Comparison of ENCODE assay signal across 18 cellular contexts in the genomic region with DNA sequence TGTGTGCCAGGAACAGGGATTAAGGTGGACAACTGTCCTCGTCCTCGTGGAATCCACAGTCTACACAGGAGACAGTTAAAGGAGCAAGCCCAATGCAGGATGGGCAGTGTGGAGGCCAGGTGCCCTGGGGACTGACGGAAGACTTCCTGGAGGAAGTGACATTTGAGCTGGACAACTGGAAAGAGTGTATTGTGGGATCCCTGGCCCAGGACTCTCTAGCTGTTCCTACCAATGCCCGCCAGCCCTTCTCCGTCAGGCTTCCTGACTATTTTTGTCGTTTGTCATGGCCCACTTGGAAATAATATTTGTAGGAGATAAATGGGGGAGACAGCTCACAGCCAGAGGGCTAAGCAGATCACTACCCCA.
DNase-seq lines count a peak whose midpoint lies in the region; ATAC-seq, FAIRE-seq and TF ChIP-seq lines count a peak whose summit lies in the region.
"Had no signal": no experiment of that assay in that cellular context is flagged by ENCODE, and none has a peak within 500 bp of the region (broad histone marks: within the 10 kb centered on the region; RNA-seq: fewer than 3 reads in every experiment).

No MANE protein-coding gene starts in this region.

- RAD21 ChIA-PET in GM12878 (lab: Charles Lee; ENCODE audit: unreplicated experiment) = interaction anchor here (0.8 to 1.2 kb wide), 2 partner anchors 125 to 126 kb away, joined by 3 read pairs; no protein-coding TSS in a partner anchor

- WGBS in GM23248 (ENCODE audit: low coverage in 1 of 2, low lambda C conversion rate in 2 of 2, missing lambda C conversion rate in 2 of 2), 2 experiments = 86 to 89% methylated on average over 6 of the region's 6 CpGs
- 73% methylated on average over 6 of the region's 6 CpGs for WGBS in GM12878 (ENCODE audit: insufficient coverage, insufficient replicate concordance, low lambda C conversion rate, missing lambda C conversion rate)

- intact Hi-C loops in GM12878 (cut with micrococcal nuclease; ENCODE audit: unreplicated experiment) (no loop called here), mucosa of descending colon (cut with DNase I, micrococcal nuclease) (no loop called here)

- H3K9ac ChIP-seq in GM23248 = peak overlapping the region; percentile 30; the same call in 1 of the 2 replicates
- no peak overlapping the region for H3K9ac ChIP-seq in GM12878 (ENCODE audit: control insufficient read depth, insufficient read depth, low read length)
- no peak overlapping the region for H3K9ac ChIP-seq in neural progenitor cell

- TF ChIP-seq EP300 in GM12878 (IDR thresholded peaks at IDR 0.05; ENCODE audit: borderline replicate concordance in 1 of 2, control insufficient read depth in 1 of 2, low read depth in 2 of 2, low read length in 2 of 2) = no peak

- H3K9me3 Mint-ChIP-seq in neural progenitor cell = peaks cover 2% of the 10 kb centered on the region
- peaks cover 3% of the 10 kb centered on the region for H3K9me3 Mint-ChIP-seq in nephron progenitor cell
- peaks cover 3% of the 10 kb centered on the region for H3K9me3 Mint-ChIP-seq in mesothelial cell of epicardium
- H3K9me3 Mint-ChIP-seq: CD8-positive, alpha-beta memory T cell had no signal

- H3K9me2 ChIP-seq in GM23248 (ENCODE audit: insufficient read depth) = no peaks in the 10 kb centered on the region

- peaks cover 15% of the 10 kb centered on the region for H3K4me1 ChIP-seq in ACC112 (ENCODE audit: control insufficient read depth, insufficient read depth, low read length, unreplicated experiment)
- H3K4me1 ChIP-seq in GM23248 (ENCODE audit: insufficient read depth) = peaks cover 16% of the 10 kb centered on the region
- peaks cover 4% of the 10 kb centered on the region; the same call in 1 of the 2 replicates for H3K4me1 ChIP-seq in GM12878 (ENCODE audit: control insufficient read depth, insufficient read depth, low read length)
- no peaks in the 10 kb centered on the region for H3K4me1 ChIP-seq in neural progenitor cell
- peaks cover 6% of the 10 kb centered on the region for H3K4me1 ChIP-seq in mucosa of descending colon (ENCODE audit: low read depth)
- H3K4me1 ChIP-seq: ascending aorta, Peyer's patch, tibial artery had no signal

- TF ChIP-seq CTCF in GM12878 (IDR thresholded peaks at IDR 0.05 in 2 of 3, conservative IDR thresholded peaks at IDR 0.05 in 1 of 3; ENCODE audit: control insufficient read depth in 2 of 3, extremely low read depth in 1 of 3, insufficient read depth in 1 of 3, low read depth in 3 of 3, low read length in 3 of 3) (no peak), neural progenitor cell (IDR thresholded peaks at IDR 0.05) (no peak), nephron progenitor cell (IDR thresholded peaks at IDR 0.05) (no peak), mucosa of descending colon (IDR thresholded peaks at IDR 0.05) (no peak), mesothelial cell of epicardium (IDR thresholded peaks at IDR 0.05; ENCODE audit: unreplicated experiment) (no peak)

- H3K36me3 Mint-ChIP-seq in neural progenitor cell (no peaks in the 10 kb centered on the region), nephron progenitor cell (ENCODE audit: low read depth) (no peaks in the 10 kb centered on the region), mesothelial cell of epicardium (no peaks in the 10 kb centered on the region)
- H3K36me3 Mint-ChIP-seq: CD8-positive, alpha-beta memory T cell; stimulated activated memory B cell treated with anti-CD40 and anti-IgM and Interleukin-4, amounts not matched to agents 10 μg/mL and 1 μg/mL and 100 μg/mL, for 72 hours had no signal

- H2AFZ ChIP-seq in ACC112 (ENCODE audit: low read length, unreplicated experiment) (no peak overlapping the region), GM23248 (peak overlapping the region; percentile 63; the same call in 1 of the 2 replicates), GM12878 (ENCODE audit: control insufficient read depth, low read depth, low read length) (0 out of 2 replicates have a peak overlapping the region, but pooled peaks have one; percentile 13), neural progenitor cell (replicated peaks) (no peak overlapping the region)

- H3F3A ChIP-seq in GM23248 (ENCODE audit: insufficient read depth) = no peaks in the 10 kb centered on the region; the same call in 1 of the 2 replicates
- no peaks in the 10 kb centered on the region for H3F3A ChIP-seq in neural progenitor cell (ENCODE audit: low read depth)

- H3K36me3 ChIP-seq in ACC112 (ENCODE audit: insufficient read depth, low read length) (no peaks in the 10 kb centered on the region), GM23248 (ENCODE audit: low read depth) (no peaks in the 10 kb centered on the region), GM12878 (ENCODE audit: control insufficient read depth in 2 of 2, insufficient read depth in 2 of 2, low read length in 1 of 2) (no peaks in the 10 kb centered on the region), neural progenitor cell (no peaks in the 10 kb centered on the region), mucosa of descending colon (ENCODE audit: low read depth) (no peaks in the 10 kb centered on the region)
- H3K36me3 ChIP-seq: ascending aorta, Peyer's patch, tibial artery had no signal

- TF ChIP-seq POLR2A in GM12878 (IDR thresholded peaks at IDR 0.05; ENCODE audit: low read depth, low read length) = no peak

- SMC1A ChIA-PET in GM12878 (lab: Charles Lee; ENCODE audit: uncharacterized antibody, unreplicated experiment) = interaction anchor here (1.1 to 3.4 kb wide), 4 partner anchors 9 to 62 kb away, joined by 3 to 11 read pairs (median 5); no protein-coding TSS in a partner anchor

- H3K4me2 ChIP-seq in GM23248 (ENCODE audit: unreplicated experiment) (peak overlapping the region; percentile 27), GM12878 (ENCODE audit: control insufficient read depth, insufficient read depth) (no peak overlapping the region), neural progenitor cell (no peak overlapping the region)

- H3K27ac ChIP-seq in ACC112 (ENCODE audit: low read depth, low read length) (peak overlapping the region; percentile 31; the same call in 1 of the 2 replicates), GM23248 (0 out of 2 replicates have a peak overlapping the region, but pooled peaks have one; percentile 13), GM12878 (ENCODE audit: control insufficient read depth, insufficient read depth) (no peak overlapping the region), neural progenitor cell (no peak overlapping the region)
- H3K27ac ChIP-seq: ascending aorta, Peyer's patch, tibial artery had no signal

- no peak for TF ChIP-seq RAD21 in GM12878 (IDR thresholded peaks at IDR 0.05; ENCODE audit: insufficient read depth, low read depth, low read length)

- BruUV-seq in GM12878 (replicated peaks; lab: Mats Ljungman, UMichigan) = no TSS peak

- H3K9me3 ChIP-seq in GM23248 (ENCODE audit: low read depth) (no peaks in the 10 kb centered on the region), GM12878 (replicated peaks; ENCODE audit: control insufficient read depth, insufficient read depth, low read length) (no peaks in the 10 kb centered on the region), neural progenitor cell (ENCODE audit: low read depth) (no peaks in the 10 kb centered on the region), mucosa of descending colon (no peaks in the 10 kb centered on the region)
- H3K9me3 ChIP-seq: ascending aorta, Peyer's patch, tibial artery had no signal

- H3K79me2 ChIP-seq in ACC112 (ENCODE audit: control insufficient read depth, insufficient read depth, low read length, unreplicated experiment) (no peaks in the 10 kb centered on the region), GM23248 (ENCODE audit: insufficient read depth) (no peaks in the 10 kb centered on the region), GM12878 (ENCODE audit: control insufficient read depth, insufficient read depth, low read length) (no peaks in the 10 kb centered on the region), neural progenitor cell (ENCODE audit: low read depth) (no peaks in the 10 kb centered on the region)

- H4K20me1 ChIP-seq in GM23248 (ENCODE audit: insufficient read depth) = no peaks in the 10 kb centered on the region
- H4K20me1 ChIP-seq in GM12878 (ENCODE audit: control insufficient read depth, insufficient read depth) = no peaks in the 10 kb centered on the region
- H4K20me1 ChIP-seq in neural progenitor cell (ENCODE audit: low read depth) = no peaks in the 10 kb centered on the region

- no peak overlapping the region for H3K4me3 Mint-ChIP-seq in neural progenitor cell
- H3K4me3 Mint-ChIP-seq in nephron progenitor cell = no peak overlapping the region
- H3K4me3 Mint-ChIP-seq in mesothelial cell of epicardium = no peak overlapping the region
- H3K4me3 Mint-ChIP-seq: CD8-positive, alpha-beta memory T cell; stimulated activated memory B cell treated with anti-CD40 and anti-IgM and Interleukin-4, amounts not matched to agents 10 μg/mL and 1 μg/mL and 100 μg/mL, for 72 hours had no signal

- no peak for ATAC-seq in GM12878
- no peak for ATAC-seq in mucosa of descending colon
- ATAC-seq: stimulated activated memory B cell treated with anti-CD40 and anti-IgM and Interleukin-4, amounts not matched to agents 10 μg/mL and 1 μg/mL and 100 μg/mL, for 72 hours had no signal

- H3K27me3 Mint-ChIP-seq in neural progenitor cell (ENCODE audit: insufficient read depth, low read depth) (peaks cover 20% of the 10 kb centered on the region), nephron progenitor cell (ENCODE audit: low read depth, poor library complexity) (peaks cover 8% of the 10 kb centered on the region), mesothelial cell of epicardium (ENCODE audit: low read depth) (no peaks in the 10 kb centered on the region)
- H3K27me3 Mint-ChIP-seq: stimulated activated memory B cell treated with anti-CD40 and anti-IgM and Interleukin-4, amounts not matched to agents 10 μg/mL and 1 μg/mL and 100 μg/mL, for 72 hours had no signal

- FAIRE-seq in GM12878 (lab: Jason Lieb, UNC) = no peak
- FAIRE-seq: endometrium had no signal

- no peaks in the 10 kb centered on the region for H3K27me3 ChIP-seq in ACC112 (ENCODE audit: insufficient read depth, low read length)
- H3K27me3 ChIP-seq in GM23248 (replicated peaks; ENCODE audit: insufficient read depth) = no peaks in the 10 kb centered on the region
- no peaks in the 10 kb centered on the region for H3K27me3 ChIP-seq in GM12878 (replicated peaks in 1 of 2; ENCODE audit: control insufficient read depth in 2 of 2, insufficient read depth in 2 of 2, low read length in 1 of 2)
- H3K27me3 ChIP-seq in neural progenitor cell = no peaks in the 10 kb centered on the region
- H3K27me3 ChIP-seq: ascending aorta, Peyer's patch, tibial artery had no signal

- in situ Hi-C loops in GM23248 (cut with MboI) = no loop called here
- in situ Hi-C loops in GM12878 (cut with MboI) = no loop called here

- CTCF ChIA-PET in GM12878 (lab: Yijun Ruan, JAX) = interaction anchor here (1.1 to 1.6 kb wide), 3 partner anchors 23 to 31 kb away, joined by 3 read pairs; no protein-coding TSS in a partner anchor

- no peak overlapping the region for H3K4me3 ChIP-seq in ACC112 (ENCODE audit: low read depth, low read length)
- H3K4me3 ChIP-seq in GM23248 = no peak overlapping the region
- H3K4me3 ChIP-seq in GM12878 = no peak overlapping the region
- no peak overlapping the region for H3K4me3 ChIP-seq in neural progenitor cell
- no peak overlapping the region for H3K4me3 ChIP-seq in mucosa of descending colon
- H3K4me3 ChIP-seq: ascending aorta, Peyer's patch, tibial artery had no signal

- H3K4me1 Mint-ChIP-seq in neural progenitor cell (peaks cover 17% of the 10 kb centered on the region), nephron progenitor cell (peaks cover 51% of the 10 kb centered on the region), mesothelial cell of epicardium (peaks cover 4% of the 10 kb centered on the region)
- H3K4me1 Mint-ChIP-seq: stimulated activated memory B cell treated with anti-CD40 and anti-IgM and Interleukin-4, amounts not matched to agents 10 μg/mL and 1 μg/mL and 100 μg/mL, for 72 hours had no signal

- peak overlapping the region; percentile 25 for H3K27ac Mint-ChIP-seq in neural progenitor cell
- H3K27ac Mint-ChIP-seq in nephron progenitor cell = no peak overlapping the region
- H3K27ac Mint-ChIP-seq in mesothelial cell of epicardium = no peak overlapping the region
- H3K27ac Mint-ChIP-seq: CD8-positive, alpha-beta memory T cell; stimulated activated memory B cell treated with anti-CD40 and anti-IgM and Interleukin-4, amounts not matched to agents 10 μg/mL and 1 μg/mL and 100 μg/mL, for 72 hours had no signal

- DNase-seq in GM23248 (no peak), GM12878 (ENCODE audit: low read depth, low spot score) (no peak), neural progenitor cell (ENCODE audit: low spot score) (no peak), ecto neural progenitor cell (ENCODE audit: low spot score) (no peak), nephron progenitor cell (no peak), mucosa of descending colon (no peak), mesothelial cell of epicardium (ENCODE audit: low spot score in 2 of 2, unreplicated experiment in 2 of 2) (no peak)
- DNase-seq: CD8-positive, alpha-beta memory T cell; DMS79 treated with DMSO at 0.1 percent for 48 hours; KG1; NCI-H187; nucleus accumbens; Peyer's patch; tibial artery had no signal

- POLR2A ChIA-PET in GM12878 (lab: Charles Lee) = interaction anchor here (0.5 kb wide), 1 partner anchor 14 kb away, joined by 4 read pairs; no protein-coding TSS in a partner anchor

Comparison
In these comparisons a context has a peak if more than half of its experiments do, and no peak if none do; other contexts are left out.
1. H2AFZ ChIP-seq: peak in GM23248 (single experiment) and GM12878 (single experiment); none in ACC112 (single experiment) and neural progenitor cell (single experiment).
2. H3K27ac ChIP-seq: peak in ACC112 (single experiment) and GM23248 (single experiment); none in GM12878 (single experiment) and neural progenitor cell (single experiment).